Comparison of ENCODE assay signal across 1 cellular context in genomic region chr17:40417258-40417608, GRCh38.
A peak's percentile ranks its signal among the peaks of the same experiment; 100 is the strongest.
TF ChIP-seq lines count a peak whose summit lies in the region.

No MANE protein-coding gene starts in this region.

TF ChIP-seq in HepG2, 621 proteins besides CTCF, POLR2A, EP300 and RAD21 (continues in another document):
- TF ChIP-seq HMG20B (CRISPR knock-in tag; conservative IDR thresholded peaks at IDR 0.05) (0 out of 2 replicates have a peak, but pooled peaks have one; percentile 12), AHDC1 (CRISPR knock-in tag; IDR thresholded peaks at IDR 0.05; ENCODE audit: borderline replicate concordance) (no peak), NCOA2 (CRISPR knock-in tag; IDR thresholded peaks at IDR 0.05) (0 out of 2 replicates have a peak, but pooled peaks have one; percentile 3), ZNF441 (CRISPR knock-in tag; IDR thresholded peaks at IDR 0.05; ENCODE audit: borderline replicate concordance) (0 out of 2 replicates have a peak, but pooled peaks have one; percentile 17), ZFAT (CRISPR knock-in tag; conservative IDR thresholded peaks at IDR 0.05) (0 out of 2 replicates have a peak, but pooled peaks have one; percentile 22), TGIF2 (CRISPR knock-in tag; IDR thresholded peaks at IDR 0.05) (peak; percentile 14; the same call in 1 of the 2 replicates), ZBTB33 (CRISPR knock-in tag; IDR thresholded peaks at IDR 0.05) (0 out of 2 replicates have a peak, but pooled peaks have one; percentile 4), ZNF414 (CRISPR knock-in tag; IDR thresholded peaks at IDR 0.05) (0 out of 2 replicates have a peak, but pooled peaks have one; percentile 42), FOXC1 (CRISPR knock-in tag; IDR thresholded peaks at IDR 0.05; ENCODE audit: borderline replicate concordance) (peak; percentile 70; the same call in 1 of the 2 replicates), ZNF75D (CRISPR knock-in tag; IDR thresholded peaks at IDR 0.05; ENCODE audit: borderline replicate concordance) (0 out of 2 replicates have a peak, but pooled peaks have one; percentile 62), GFI1 (CRISPR knock-in tag; IDR thresholded peaks at IDR 0.05; ENCODE audit: borderline replicate concordance) (peak; percentile 29; the same call in 1 of the 2 replicates), ZNF570 (CRISPR knock-in tag; IDR thresholded peaks at IDR 0.05; ENCODE audit: borderline replicate concordance) (no peak), MED1 (CRISPR knock-in tag; IDR thresholded peaks at IDR 0.05) (peak; percentile 6; the same call in 1 of the 2 replicates), ZNF614 (CRISPR knock-in tag; IDR thresholded peaks at IDR 0.05; ENCODE audit: borderline replicate concordance) (0 out of 2 replicates have a peak, but pooled peaks have one; percentile 10), AKAP8 (CRISPR knock-in tag; IDR thresholded peaks at IDR 0.05) (peak; percentile 72; the same call in 1 of the 2 replicates), ZNF615 (CRISPR knock-in tag; IDR thresholded peaks at IDR 0.05; ENCODE audit: borderline replicate concordance) (0 out of 2 replicates have a peak, but pooled peaks have one; percentile 28), ZNF891 (CRISPR knock-in tag; IDR thresholded peaks at IDR 0.05) (no peak), TFAP4 (IDR thresholded peaks at IDR 0.05; ENCODE audit: borderline replicate concordance, low read depth) (peak; percentile 82; the same call in 1 of the 2 replicates), HDAC2 (CRISPR knock-in tag; IDR thresholded peaks at IDR 0.05) (0 out of 2 replicates have a peak, but pooled peaks have one; percentile 8)
- TF ChIP-seq, protein P1, sequence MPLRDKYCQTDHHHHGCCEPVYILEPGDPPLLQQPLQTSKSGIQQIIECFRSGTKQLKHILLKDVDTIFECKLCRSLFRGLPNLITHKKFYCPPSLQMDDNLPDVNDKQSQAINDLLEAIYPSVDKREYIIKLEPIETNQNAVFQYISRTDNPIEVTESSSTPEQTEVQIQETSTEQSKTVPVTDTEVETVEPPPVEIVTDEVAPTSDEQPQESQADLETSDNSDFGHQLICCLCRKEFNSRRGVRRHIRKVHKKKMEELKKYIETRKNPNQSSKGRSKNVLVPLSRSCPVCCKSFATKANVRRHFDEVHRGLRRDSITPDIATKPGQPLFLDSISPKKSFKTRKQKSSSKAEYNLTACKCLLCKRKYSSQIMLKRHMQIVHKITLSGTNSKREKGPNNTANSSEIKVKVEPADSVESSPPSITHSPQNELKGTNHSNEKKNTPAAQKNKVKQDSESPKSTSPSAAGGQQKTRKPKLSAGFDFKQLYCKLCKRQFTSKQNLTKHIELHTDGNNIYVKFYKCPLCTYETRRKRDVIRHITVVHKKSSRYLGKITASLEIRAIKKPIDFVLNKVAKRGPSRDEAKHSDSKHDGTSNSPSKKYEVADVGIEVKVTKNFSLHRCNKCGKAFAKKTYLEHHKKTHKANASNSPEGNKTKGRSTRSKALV (CRISPR knock-in tag; IDR thresholded peaks at IDR 0.05): 0 out of 2 replicates have a peak, but pooled peaks have one; percentile 40
- TF ChIP-seq, protein P2, sequence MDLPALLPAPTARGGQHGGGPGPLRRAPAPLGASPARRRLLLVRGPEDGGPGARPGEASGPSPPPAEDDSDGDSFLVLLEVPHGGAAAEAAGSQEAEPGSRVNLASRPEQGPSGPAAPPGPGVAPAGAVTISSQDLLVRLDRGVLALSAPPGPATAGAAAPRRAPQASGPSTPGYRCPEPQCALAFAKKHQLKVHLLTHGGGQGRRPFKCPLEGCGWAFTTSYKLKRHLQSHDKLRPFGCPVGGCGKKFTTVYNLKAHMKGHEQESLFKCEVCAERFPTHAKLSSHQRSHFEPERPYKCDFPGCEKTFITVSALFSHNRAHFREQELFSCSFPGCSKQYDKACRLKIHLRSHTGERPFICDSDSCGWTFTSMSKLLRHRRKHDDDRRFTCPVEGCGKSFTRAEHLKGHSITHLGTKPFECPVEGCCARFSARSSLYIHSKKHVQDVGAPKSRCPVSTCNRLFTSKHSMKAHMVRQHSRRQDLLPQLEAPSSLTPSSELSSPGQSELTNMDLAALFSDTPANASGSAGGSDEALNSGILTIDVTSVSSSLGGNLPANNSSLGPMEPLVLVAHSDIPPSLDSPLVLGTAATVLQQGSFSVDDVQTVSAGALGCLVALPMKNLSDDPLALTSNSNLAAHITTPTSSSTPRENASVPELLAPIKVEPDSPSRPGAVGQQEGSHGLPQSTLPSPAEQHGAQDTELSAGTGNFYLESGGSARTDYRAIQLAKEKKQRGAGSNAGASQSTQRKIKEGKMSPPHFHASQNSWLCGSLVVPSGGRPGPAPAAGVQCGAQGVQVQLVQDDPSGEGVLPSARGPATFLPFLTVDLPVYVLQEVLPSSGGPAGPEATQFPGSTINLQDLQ (CRISPR knock-in tag; IDR thresholded peaks at IDR 0.05): 0 out of 2 replicates have a peak, but pooled peaks have one; percentile 44
- TF ChIP-seq, protein P3, sequence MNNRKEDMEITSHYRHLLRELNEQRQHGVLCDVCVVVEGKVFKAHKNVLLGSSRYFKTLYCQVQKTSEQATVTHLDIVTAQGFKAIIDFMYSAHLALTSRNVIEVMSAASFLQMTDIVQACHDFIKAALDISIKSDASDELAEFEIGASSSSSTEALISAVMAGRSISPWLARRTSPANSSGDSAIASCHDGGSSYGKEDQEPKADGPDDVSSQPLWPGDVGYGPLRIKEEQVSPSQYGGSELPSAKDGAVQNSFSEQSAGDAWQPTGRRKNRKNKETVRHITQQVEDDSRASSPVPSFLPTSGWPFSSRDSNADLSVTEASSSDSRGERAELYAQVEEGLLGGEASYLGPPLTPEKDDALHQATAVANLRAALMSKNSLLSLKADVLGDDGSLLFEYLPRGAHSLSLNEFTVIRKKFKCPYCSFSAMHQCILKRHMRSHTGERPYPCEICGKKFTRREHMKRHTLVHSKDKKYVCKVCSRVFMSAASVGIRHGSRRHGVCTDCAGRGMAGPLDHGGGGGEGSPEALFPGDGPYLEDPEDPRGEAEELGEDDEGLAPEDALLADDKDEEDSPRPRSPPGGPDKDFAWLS (CRISPR knock-in tag; IDR thresholded peaks at IDR 0.05; ENCODE audit: borderline replicate concordance): no peak
- TF ChIP-seq, protein P4, sequence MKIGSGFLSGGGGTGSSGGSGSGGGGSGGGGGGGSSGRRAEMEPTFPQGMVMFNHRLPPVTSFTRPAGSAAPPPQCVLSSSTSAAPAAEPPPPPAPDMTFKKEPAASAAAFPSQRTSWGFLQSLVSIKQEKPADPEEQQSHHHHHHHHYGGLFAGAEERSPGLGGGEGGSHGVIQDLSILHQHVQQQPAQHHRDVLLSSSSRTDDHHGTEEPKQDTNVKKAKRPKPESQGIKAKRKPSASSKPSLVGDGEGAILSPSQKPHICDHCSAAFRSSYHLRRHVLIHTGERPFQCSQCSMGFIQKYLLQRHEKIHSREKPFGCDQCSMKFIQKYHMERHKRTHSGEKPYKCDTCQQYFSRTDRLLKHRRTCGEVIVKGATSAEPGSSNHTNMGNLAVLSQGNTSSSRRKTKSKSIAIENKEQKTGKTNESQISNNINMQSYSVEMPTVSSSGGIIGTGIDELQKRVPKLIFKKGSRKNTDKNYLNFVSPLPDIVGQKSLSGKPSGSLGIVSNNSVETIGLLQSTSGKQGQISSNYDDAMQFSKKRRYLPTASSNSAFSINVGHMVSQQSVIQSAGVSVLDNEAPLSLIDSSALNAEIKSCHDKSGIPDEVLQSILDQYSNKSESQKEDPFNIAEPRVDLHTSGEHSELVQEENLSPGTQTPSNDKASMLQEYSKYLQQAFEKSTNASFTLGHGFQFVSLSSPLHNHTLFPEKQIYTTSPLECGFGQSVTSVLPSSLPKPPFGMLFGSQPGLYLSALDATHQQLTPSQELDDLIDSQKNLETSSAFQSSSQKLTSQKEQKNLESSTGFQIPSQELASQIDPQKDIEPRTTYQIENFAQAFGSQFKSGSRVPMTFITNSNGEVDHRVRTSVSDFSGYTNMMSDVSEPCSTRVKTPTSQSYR (CRISPR knock-in tag; IDR thresholded peaks at IDR 0.05; ENCODE audit: borderline replicate concordance): no peak
- TF ChIP-seq, protein P5, sequence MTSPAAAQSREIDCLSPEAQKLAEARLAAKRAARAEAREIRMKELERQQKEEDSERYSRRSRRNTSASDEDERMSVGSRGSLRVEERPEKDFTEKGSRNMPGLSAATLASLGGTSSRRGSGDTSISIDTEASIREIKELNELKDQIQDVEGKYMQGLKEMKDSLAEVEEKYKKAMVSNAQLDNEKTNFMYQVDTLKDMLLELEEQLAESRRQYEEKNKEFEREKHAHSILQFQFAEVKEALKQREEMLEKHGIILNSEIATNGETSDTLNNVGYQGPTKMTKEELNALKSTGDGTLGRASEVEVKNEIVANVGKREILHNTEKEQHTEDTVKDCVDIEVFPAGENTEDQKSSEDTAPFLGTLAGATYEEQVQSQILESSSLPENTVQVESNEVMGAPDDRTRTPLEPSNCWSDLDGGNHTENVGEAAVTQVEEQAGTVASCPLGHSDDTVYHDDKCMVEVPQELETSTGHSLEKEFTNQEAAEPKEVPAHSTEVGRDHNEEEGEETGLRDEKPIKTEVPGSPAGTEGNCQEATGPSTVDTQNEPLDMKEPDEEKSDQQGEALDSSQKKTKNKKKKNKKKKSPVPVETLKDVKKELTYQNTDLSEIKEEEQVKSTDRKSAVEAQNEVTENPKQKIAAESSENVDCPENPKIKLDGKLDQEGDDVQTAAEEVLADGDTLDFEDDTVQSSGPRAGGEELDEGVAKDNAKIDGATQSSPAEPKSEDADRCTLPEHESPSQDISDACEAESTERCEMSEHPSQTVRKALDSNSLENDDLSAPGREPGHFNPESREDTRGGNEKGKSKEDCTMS (CRISPR knock-in tag; conservative IDR thresholded peaks at IDR 0.05): no peak
- TF ChIP-seq, protein P6, sequence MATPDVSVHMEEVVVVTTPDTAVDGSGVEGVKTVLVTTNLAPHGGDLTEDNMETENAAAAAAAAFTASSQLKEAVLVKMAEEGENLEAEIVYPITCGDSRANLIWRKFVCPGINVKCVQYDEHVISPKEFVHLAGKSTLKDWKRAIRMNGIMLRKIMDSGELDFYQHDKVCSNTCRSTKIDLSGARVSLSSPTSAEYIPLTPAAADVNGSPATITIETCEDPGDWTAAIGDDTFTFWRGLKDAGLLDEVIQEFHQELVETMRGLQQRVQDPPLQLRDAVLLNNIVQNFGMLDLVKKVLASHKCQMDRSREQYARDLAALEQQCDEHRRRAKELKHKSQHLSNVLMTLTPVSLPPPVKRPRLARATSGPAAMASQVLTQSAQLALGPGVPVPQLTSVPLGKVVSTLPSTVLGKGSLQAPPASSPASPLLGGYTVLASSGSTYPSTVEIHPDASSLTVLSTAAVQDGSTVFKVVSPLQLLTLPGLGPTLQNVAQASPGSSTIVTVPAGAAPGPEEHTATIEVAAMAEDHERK (CRISPR knock-in tag; IDR thresholded peaks at IDR 0.05; ENCODE audit: low read depth): 0 out of 2 replicates have a peak, but pooled peaks have one; percentile 8
